ENCODE assay signal across 8 cellular contexts in the genomic region with DNA sequence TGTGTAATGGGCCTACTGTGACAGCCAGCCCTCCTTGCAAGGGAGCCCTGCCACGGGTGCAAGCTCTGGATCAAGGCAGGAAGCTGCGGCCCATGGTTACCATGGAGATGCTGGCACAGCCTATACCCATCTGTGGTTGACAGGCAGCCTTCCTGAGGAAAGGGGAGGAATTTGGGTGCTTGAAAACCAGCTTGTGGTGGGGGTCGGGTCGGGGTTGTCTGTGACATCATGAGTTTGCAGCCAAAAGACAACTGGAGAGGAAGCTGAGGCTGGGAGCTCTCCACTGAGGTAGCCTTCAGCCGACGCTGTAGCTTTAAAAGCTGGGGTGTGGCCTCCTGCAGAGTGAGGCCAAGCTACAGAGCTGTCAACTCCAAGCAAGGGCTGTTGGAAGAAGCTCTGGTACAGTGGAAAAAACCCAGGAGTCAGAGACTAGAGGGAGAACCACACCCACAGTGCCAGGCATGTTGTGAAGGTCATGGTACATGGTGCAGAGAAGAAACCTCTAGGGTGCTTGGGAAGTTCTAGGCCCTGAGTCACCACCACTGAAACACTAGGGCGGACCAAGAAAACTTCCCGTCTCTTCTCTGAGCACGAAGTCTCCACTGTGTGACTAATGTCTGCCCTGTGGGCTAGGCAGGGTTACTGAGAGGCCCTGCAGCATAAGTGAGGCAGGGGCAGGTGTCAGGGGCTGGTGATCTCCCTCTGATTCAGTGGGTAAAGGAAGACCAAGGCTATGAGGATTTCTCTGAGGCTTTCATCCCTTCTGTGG. TPM values are rescaled to one million over a fixed set of nuclear protein-coding genes. Genes with fewer than 3 reads are reported as not detected.
DNase-seq lines count a peak whose midpoint lies in the region; ATAC-seq, FAIRE-seq and TF ChIP-seq lines count a peak whose summit lies in the region.

No MANE protein-coding gene starts in this region.

- no TSS peak for BruUV-seq in GM12878 (replicated peaks; lab: Mats Ljungman, UMichigan)

- peak overlapping the region; percentile 85 for H3K4me2 ChIP-seq in GM12878 (ENCODE audit: control insufficient read depth, insufficient read depth)

- WGBS in GM12878 (ENCODE audit: insufficient coverage, insufficient replicate concordance, low lambda C conversion rate, missing lambda C conversion rate): 4% methylated on average over 9 of the region's 9 CpGs
- WGBS in spleen, 5 donors: 1 to 6% (median 3%) methylated on average over 9 of the region's 9 CpGs

- peak; percentile 39 for FAIRE-seq in G401.6 (lab: Jason Lieb, UNC)
- no peak for FAIRE-seq in GM12878 (lab: Jason Lieb, UNC)

- H3K27me3 ChIP-seq in GM12878 (replicated peaks in 1 of 2; ENCODE audit: control insufficient read depth in 2 of 2, insufficient read depth in 2 of 2, low read length in 1 of 2) (no peaks in the 10 kb centered on the region), spleen (replicated peaks in 1 of 7) (no peaks in the 10 kb centered on the region)

- no peaks in the 10 kb centered on the region for H4K20me1 ChIP-seq in GM12878 (ENCODE audit: control insufficient read depth, insufficient read depth)

- H2AFZ ChIP-seq in GM12878 (ENCODE audit: control insufficient read depth, low read depth, low read length): peak overlapping the region; percentile 96

- RAD21 ChIA-PET in GM12878 (lab: Charles Lee; ENCODE audit: unreplicated experiment): interaction anchor here (0.5 to 2.8 kb wide), 12 partner anchors 9 to 232 kb away, joined by 3 to 35 read pairs (median 4); partner anchors contain the start of genes GTF2H1, HPS5 and LDHA

- SMC1A ChIA-PET in GM12878 (lab: Charles Lee; ENCODE audit: uncharacterized antibody, unreplicated experiment): interaction anchor here (0.7 to 4.3 kb wide), 22 partner anchors 9 to 382 kb away, joined by 3 to 83 read pairs (median 3); partner anchors contain the start of genes GTF2H1, HPS5, LDHA and UEVLD

- DNase-seq in HT1080 (ENCODE audit: low read depth): peak; percentile 99
- peak; percentile 66 for DNase-seq in T-helper 9 cell
- DNase-seq in GM12878 (ENCODE audit: low read depth, low spot score): peak; percentile 70
- peak; percentile 96 for DNase-seq in iris pigment epithelial cell (ENCODE audit: low read depth)
- peak; percentile 87 for DNase-seq in spleen
- no peak for DNase-seq in NCI-H146 treated with DMSO at 0.1 percent for 48 hours (lab: John Stamatoyannopoulos, UW; ENCODE audit: unreplicated experiment)

- TF ChIP-seq POLR2A in GM12878 (IDR thresholded peaks at IDR 0.05; ENCODE audit: low read depth, low read length) (peak; percentile 71; the same call in 1 of the 2 replicates), spleen (IDR thresholded peaks at IDR 0.05) (no peak)

- H3K79me2 ChIP-seq in GM12878 (ENCODE audit: control insufficient read depth, insufficient read depth, low read length): no peaks in the 10 kb centered on the region

- intact Hi-C loops in GM12878 (cut with micrococcal nuclease; ENCODE audit: unreplicated experiment): loop anchor here (1.0 kb wide), 1 partner anchor 11 kb away; the partner anchor contains the start of gene LDHA
- intact Hi-C loops in spleen (cut with DNase I; ENCODE audit: low total_unique reads): no loop called here

- POLR2A ChIA-PET in GM12878 (lab: Charles Lee): interaction anchor here (0.6 to 6.0 kb wide), 5 partner anchors 10 to 137 kb away, joined by 3 to 95 read pairs (median 3); partner anchors contain the start of gene LDHA

- H3K36me3 ChIP-seq in GM12878 (ENCODE audit: control insufficient read depth in 2 of 2, insufficient read depth in 2 of 2, low read length in 1 of 2): no peaks in the 10 kb centered on the region
- no peaks in the 10 kb centered on the region for H3K36me3 ChIP-seq in spleen

- no peak; a peak in 1 of 4 replicates for TF ChIP-seq EP300 in GM12878 (IDR thresholded peaks at IDR 0.05; ENCODE audit: borderline replicate concordance in 1 of 2, control insufficient read depth in 1 of 2, low read depth in 2 of 2, low read length in 2 of 2)

- H3K4me1 ChIP-seq in GM12878 (ENCODE audit: control insufficient read depth, insufficient read depth, low read length) (peaks cover 22% of the 10 kb centered on the region), spleen (peaks cover 21 to 40% (median 28%) of the 10 kb centered on the region in 6 donors)

- CTCF ChIA-PET in GM12878 (lab: Yijun Ruan, JAX): interaction anchor here (0.6 to 2.6 kb wide), 11 partner anchors 10 to 405 kb away, joined by 3 to 14 read pairs (median 5); partner anchors contain the start of gene HPS5

- TF ChIP-seq CTCF in GM12878 (IDR thresholded peaks at IDR 0.05 in 2 of 3, conservative IDR thresholded peaks at IDR 0.05 in 1 of 3; ENCODE audit: control insufficient read depth in 2 of 3, extremely low read depth in 1 of 3, insufficient read depth in 1 of 3, low read depth in 3 of 3, low read length in 3 of 3) (no peak), spleen (IDR thresholded peaks at IDR 0.05 in 8 of 11, conservative IDR thresholded peaks at IDR 0.05 in 3 of 11) (no peak)

- H3K27ac ChIP-seq in GM12878 (ENCODE audit: control insufficient read depth, insufficient read depth) (peak overlapping the region; percentile 98), spleen (peak overlapping the region; percentile 77 to 97 (median 93))

- ATAC-seq in GM21515 (IDR thresholded peaks at IDR 0.05; ENCODE audit: unreplicated experiment): peak; percentile 78
- peak; percentile 93 for ATAC-seq in GM12878

- no peak for TF ChIP-seq RAD21 in GM12878 (IDR thresholded peaks at IDR 0.05; ENCODE audit: insufficient read depth, low read depth, low read length)

- in situ Hi-C loops in GM12878 (cut with MboI): no loop called here

- peak overlapping the region; percentile 83 for H3K9ac ChIP-seq in GM12878 (ENCODE audit: control insufficient read depth, insufficient read depth, low read length)

- H3K9me3 ChIP-seq in GM12878 (replicated peaks; ENCODE audit: control insufficient read depth, insufficient read depth, low read length) (no peaks in the 10 kb centered on the region), spleen (no peaks in the 10 kb centered on the region)

- H3K4me3 ChIP-seq in GM12878: 0 out of 2 replicates have a peak overlapping the region, but pooled peaks have one; percentile 22
- peak overlapping the region in 1 of 8 donors; percentile 24 for H3K4me3 ChIP-seq in spleen

RNA-seq across cellular contexts. Expression of gene LDHA, which starts 10.8 kb away (rescaled TPM):
- 713 and 1,482 TPM in 2 replicates for total RNA-seq in HT1080 (2014; rRNA removed; shearing (Covaris generic))
- polyA plus RNA-seq in HT1080 (2015; cell fraction: cytosol; rRNA removed): 2,792 and 2,863 TPM in 2 replicates
- 3,071 and 3,542 TPM in 2 replicates for polyA plus RNA-seq in HT1080 (2015; cell fraction: nucleus; rRNA removed)
- 350 and 370 TPM in 2 replicates for total RNA-seq in GM12878 (2013; cell fraction: nucleolus; rRNA removed)
- total RNA-seq in GM12878 (2014; rRNA removed) (773 and 871 TPM in 2 replicates), GM12878 (2014; rRNA removed; fragmentation: Illumina TruSeq; extraction: Trizol) (837 and 848 TPM in 2 replicates), GM12878 (2021) (908 and 930 TPM in 2 replicates), spleen (100 to 1,000 TPM; 221 to 415 (median 286) TPM)
- polyA plus RNA-seq in GM12878 (2011; ENCODE audit: low read depth): 1,009 TPM
- polyA plus RNA-seq in GM12878 (2011; rRNA removed) (2,251 and 3,921 TPM in 2 replicates), GM12878 (2014; fragmentation: Illumina TruSeq; extraction: Trizol) (2,208 and 3,132 TPM in 2 replicates), GM12878 (2014; fragmentation: Nextera tagmentation; extraction: Ambion mirVana) (1,000 to 10,000 TPM; 1,116 to 1,393 TPM), GM12878 (2014; rRNA removed) (1,219 and 1,341 TPM in 2 replicates), GM12878 (2016; fragmentation: Nextera tagmentation; extraction: Ambion mirVana) (1,000 to 10,000 TPM; 2,169 to 2,300 TPM), spleen (100 to 1,000 TPM; 139 to 260 (median 206) TPM)
- polyA plus RNA-seq in GM12878 (2011; cell fraction: cytosol; rRNA removed): 1,020 and 1,335 TPM in 2 replicates
- polyA plus RNA-seq in GM12878 (2011; cell fraction: nucleus; rRNA removed): 741 and 953 TPM in 2 replicates
- 1,447 and 1,839 TPM in 2 replicates for polyA plus RNA-seq in GM12878 (2012)
- polyA minus RNA-seq in GM12878 (2011; rRNA and poly(A)+ RNA removed): 1,844 and 2,203 TPM in 2 replicates
- 733 and 746 TPM in 2 replicates for polyA minus RNA-seq in GM12878 (2011; cell fraction: cytosol; rRNA and poly(A)+ RNA removed)
- polyA minus RNA-seq in GM12878 (2011; cell fraction: nucleus; rRNA and poly(A)+ RNA removed): 267 and 339 TPM in 2 replicates

RNA-seq across cellular contexts. Expression of gene LDHC, which starts 28.5 kb away (rescaled TPM):
- total RNA-seq in HT1080 (2014; rRNA removed; shearing (Covaris generic)): not detected in 2 replicates
- polyA plus RNA-seq in HT1080 (2015; cell fraction: cytosol; rRNA removed): not detected in 2 replicates
- not detected in 2 replicates for polyA plus RNA-seq in HT1080 (2015; cell fraction: nucleus; rRNA removed)
- total RNA-seq in GM12878 (2013; cell fraction: nucleolus; rRNA removed): not detected in 2 replicates
- total RNA-seq in GM12878 (2014; rRNA removed) (not detected in 2 replicates), GM12878 (2014; rRNA removed; fragmentation: Illumina TruSeq; extraction: Trizol) (not detected in 2 replicates), GM12878 (2021) (not detected in 2 replicates), spleen (under 1 TPM in 1 of 7 donors, not detected in 6; 0.84 TPM)
- polyA plus RNA-seq in GM12878 (2011; ENCODE audit: low read depth): not detected
- polyA plus RNA-seq in GM12878 (2011; rRNA removed) (not detected in 2 replicates), GM12878 (2014; fragmentation: Illumina TruSeq; extraction: Trizol) (0.04 TPM in 1 of 2 replicates, not detected in the other), GM12878 (2014; fragmentation: Nextera tagmentation; extraction: Ambion mirVana) (under 1 TPM in 1 of 2 experiments, not detected in 1; 0.16 TPM), GM12878 (2014; rRNA removed) (not detected in 2 replicates), GM12878 (2016; fragmentation: Nextera tagmentation; extraction: Ambion mirVana) (not detected), spleen (1 to 10 TPM in 1 of 3 donors, under 1 TPM in 1, not detected in 1; 0.93 to 1.1 TPM)
- not detected in 2 replicates for polyA plus RNA-seq in GM12878 (2011; cell fraction: cytosol; rRNA removed)
- not detected in 2 replicates for polyA plus RNA-seq in GM12878 (2011; cell fraction: nucleus; rRNA removed)
- polyA plus RNA-seq in GM12878 (2012): not detected in 2 replicates
- polyA minus RNA-seq in GM12878 (2011; rRNA and poly(A)+ RNA removed): not detected in 2 replicates
- polyA minus RNA-seq in GM12878 (2011; cell fraction: cytosol; rRNA and poly(A)+ RNA removed): not detected in 2 replicates
- polyA minus RNA-seq in GM12878 (2011; cell fraction: nucleus; rRNA and poly(A)+ RNA removed): not detected in 2 replicates
